In the genomic region with DNA sequence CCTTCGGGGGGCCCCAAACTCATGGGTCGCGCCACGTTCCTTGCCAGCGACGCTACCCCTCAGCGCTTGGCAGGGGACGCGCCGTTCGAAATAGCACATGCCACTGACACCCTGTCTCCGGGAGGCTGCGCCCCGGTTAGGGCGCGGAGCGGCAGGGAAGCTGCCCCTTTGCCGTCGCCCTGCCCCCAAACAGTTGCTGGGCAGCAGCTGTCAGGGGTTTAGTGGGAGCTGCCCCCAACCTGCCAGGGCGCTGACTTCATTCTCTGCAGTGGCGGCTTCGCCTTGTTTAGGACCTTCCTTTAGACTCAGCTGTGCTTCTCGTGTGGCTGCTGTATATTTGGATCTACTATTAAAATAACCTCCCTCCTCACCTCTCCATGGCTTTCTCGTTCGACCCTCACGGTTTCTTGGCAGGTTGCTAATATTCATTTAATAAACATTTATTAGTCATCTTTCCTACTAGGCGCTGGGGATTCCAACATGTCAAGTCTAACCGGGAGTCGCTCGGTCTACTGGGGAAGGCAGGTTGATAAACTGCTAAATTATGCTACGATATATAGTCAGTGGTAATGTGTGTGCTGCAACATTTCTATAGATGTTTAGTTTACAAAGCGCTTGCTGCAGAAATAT, we compare ENCODE assay signal across 8 cellular contexts. TPM values are rescaled to one million over a fixed set of nuclear protein-coding genes. Genes with fewer than 3 reads are reported as not detected.
DNase-seq lines count a peak whose midpoint lies in the region; ATAC-seq and TF ChIP-seq lines count a peak whose summit lies in the region.

No MANE protein-coding gene starts in this region.

- intact Hi-C loops in MCF 10A (cut with micrococcal nuclease) = loop anchor here (1.0 to 10.0 kb wide), 4 partner anchors 10 to 273 kb away; partner anchors contain the start of genes TMEM132A and VPS37C

- H3K4me3 ChIP-seq in GM06990 (replicated peaks; ENCODE audit: low read depth, low read length) (peak overlapping the region; percentile 76), SK-N-MC (peak overlapping the region; percentile 93), kidney epithelial cell (ENCODE audit: low read depth, low read length) (peak overlapping the region; percentile 82)

- no peaks in the 10 kb centered on the region for H3K27me3 Mint-ChIP-seq in MCF 10A (ENCODE audit: insufficient read depth, unreplicated experiment)

- H3K36me3 ChIP-seq in GM06990 (ENCODE audit: control insufficient read depth, insufficient read depth, low read length) (peaks cover 2% of the 10 kb centered on the region; the same call in 1 of the 2 replicates), SK-N-MC (ENCODE audit: insufficient read depth, low read length) (peaks cover 20% of the 10 kb centered on the region), kidney epithelial cell (ENCODE audit: control insufficient read depth, insufficient read depth, low read length) (no peaks in the 10 kb centered on the region)

- CTCF ChIA-PET in MCF 10A (lab: Yijun Ruan, JAX) = interaction anchor here (0.6 to 2.4 kb wide), 9 partner anchors 8 to 246 kb away, joined by 3 to 13 read pairs (median 5); partner anchors contain the start of gene TMEM132A

- ATAC-seq in HG02759 (IDR thresholded peaks at IDR 0.05; ENCODE audit: unreplicated experiment) (peak; percentile 2), GM19463 (IDR thresholded peaks at IDR 0.05; ENCODE audit: unreplicated experiment) (no peak)
- ATAC-seq in stimulated activated naive CD8-positive, alpha-beta T cell treated with anti-CD3 and anti-CD28 coated beads, Interleukin-15, Interleukin-2, amounts not matched to agents 100 U/mL and 50 U/mL, for 24 hours = peak; percentile 7

- H3K27ac ChIP-seq in SK-N-MC = no peak overlapping the region

- peak overlapping the region; percentile 92 for H3K9ac ChIP-seq in SK-N-MC (ENCODE audit: insufficient read length)

- peaks cover 23% of the 10 kb centered on the region for H3K4me1 Mint-ChIP-seq in MCF 10A (ENCODE audit: insufficient read depth, unreplicated experiment)

- DNase-seq in GM06990 (ENCODE audit: extremely low read depth, insufficient read length) (peak; percentile 69), SK-N-MC (ENCODE audit: low read depth, low spot score) (no peak), MCF 10A (ENCODE audit: unreplicated experiment) (peak; percentile 30), kidney epithelial cell (ENCODE audit: low read depth) (no peak), GM10266 (ENCODE audit: extremely low spot score) (no peak)
- DNase-seq in stimulated activated naive CD8-positive, alpha-beta T cell treated with anti-CD3 and anti-CD28 coated beads, Interleukin-15, Interleukin-2, amounts not matched to agents 100 U/mL and 50 U/mL, for 24 hours = peak; percentile 51

- peak overlapping the region; percentile 95 for H3K27ac Mint-ChIP-seq in MCF 10A (ENCODE audit: low read depth, unreplicated experiment)

- POLR2A ChIA-PET in MCF 10A (lab: Yijun Ruan, JAX) = interaction anchor here (0.6 to 4.7 kb wide), 10 partner anchors 9 to 1479 kb away, joined by 3 to 69 read pairs (median 8); partner anchors contain the start of genes CCDC86, CYB561A3, PRPF19 and TMEM132A

- H3K36me3 Mint-ChIP-seq in MCF 10A (ENCODE audit: insufficient read depth, unreplicated experiment) = peaks cover 4% of the 10 kb centered on the region

- H3K9me3 ChIP-seq in SK-N-MC (ENCODE audit: low read depth, low read length) = no peaks in the 10 kb centered on the region

- no peaks in the 10 kb centered on the region for H3K9me3 Mint-ChIP-seq in MCF 10A (ENCODE audit: unreplicated experiment)

- BruUV-seq in MCF 10A (replicated peaks; lab: Mats Ljungman, UMichigan) = no TSS peak

- H3K27me3 ChIP-seq in GM06990 (replicated peaks; ENCODE audit: control insufficient read depth, insufficient read depth, low read length) = no peaks in the 10 kb centered on the region
- peaks cover 2% of the 10 kb centered on the region for H3K27me3 ChIP-seq in kidney epithelial cell (ENCODE audit: control insufficient read depth, insufficient read depth, low read length)

- TF ChIP-seq CTCF in GM06990 (IDR thresholded peaks at IDR 0.05; ENCODE audit: insufficient read depth, low read length, poor library complexity, severe bottlenecking) = no peak
- no peak for TF ChIP-seq CTCF in MCF 10A (IDR thresholded peaks at IDR 0.05; ENCODE audit: unreplicated experiment)
- TF ChIP-seq CTCF in kidney epithelial cell (IDR thresholded peaks at IDR 0.05; ENCODE audit: insufficient read depth, low read length, poor library complexity, severe bottlenecking) = no peak
- TF ChIP-seq CTCF in GM10266 (IDR thresholded peaks at IDR 0.05; ENCODE audit: control insufficient read depth, insufficient read depth, low read depth, missing control alignments) = no peak

- peak overlapping the region; percentile 97 for H3K4me3 Mint-ChIP-seq in MCF 10A (ENCODE audit: unreplicated experiment)

RNA-seq across cellular contexts. Expression of gene TMEM109, which starts 0.8 kb away (rescaled TPM):
- 39.5 and 45.8 TPM in 2 replicates for total RNA-seq in MCF 10A (2022)
- 64.5 and 82.0 TPM in 2 replicates for total RNA-seq in kidney epithelial cell

RNA-seq across cellular contexts. Expression of gene PRPF19, which starts 8.3 kb away (rescaled TPM):
- 99.0 and 115 TPM in 2 replicates for total RNA-seq in MCF 10A (2022)
- total RNA-seq in kidney epithelial cell = 98.8 and 112 TPM in 2 replicates

RNA-seq across cellular contexts. Expression of gene TMEM132A, which starts 9.5 kb away (rescaled TPM):
- total RNA-seq in MCF 10A (2022) (20.5 and 22.5 TPM in 2 replicates), kidney epithelial cell (597 and 616 TPM in 2 replicates)

RNA-seq across cellular contexts. Expression of gene SLC15A3, which starts 37.2 kb away (rescaled TPM):
- not detected in 2 replicates for total RNA-seq in MCF 10A (2022)
- total RNA-seq in kidney epithelial cell = 2.3 and 2.4 TPM in 2 replicates

RNA-seq across cellular contexts. Expression of gene ZP1, which starts 47.4 kb away (rescaled TPM):
- total RNA-seq in MCF 10A (2022) (not detected in 2 replicates), kidney epithelial cell (not detected in 2 replicates)

Comparison
In these comparisons a context has a peak if more than half of its experiments do, and no peak if none do; other contexts are left out.
1. DNase-seq: peak in GM06990 (single experiment), MCF 10A (single experiment) and stimulated activated naive CD8-positive, alpha-beta T cell treated with anti-CD3 and anti-CD28 coated beads, Interleukin-15, Interleukin-2, amounts not matched to agents 100 U/mL and 50 U/mL, for 24 hours (single experiment); none in SK-N-MC (single experiment), kidney epithelial cell (single experiment) and GM10266 (single experiment).
2. RNA of gene TMEM132A, which starts 9.5 kb away (total RNA-seq): 597 to 616 TPM in kidney epithelial cell; 20.5 to 22.5 TPM in MCF 10A; every median in the first group is over 10 times any median in the second.
3. Peak in every context shown above with its lines, with median percentiles within 50 percentile points of each other: H3K4me3 ChIP-seq.